Comparison of ENCODE assay signal across 1 cellular context in the genomic region with DNA sequence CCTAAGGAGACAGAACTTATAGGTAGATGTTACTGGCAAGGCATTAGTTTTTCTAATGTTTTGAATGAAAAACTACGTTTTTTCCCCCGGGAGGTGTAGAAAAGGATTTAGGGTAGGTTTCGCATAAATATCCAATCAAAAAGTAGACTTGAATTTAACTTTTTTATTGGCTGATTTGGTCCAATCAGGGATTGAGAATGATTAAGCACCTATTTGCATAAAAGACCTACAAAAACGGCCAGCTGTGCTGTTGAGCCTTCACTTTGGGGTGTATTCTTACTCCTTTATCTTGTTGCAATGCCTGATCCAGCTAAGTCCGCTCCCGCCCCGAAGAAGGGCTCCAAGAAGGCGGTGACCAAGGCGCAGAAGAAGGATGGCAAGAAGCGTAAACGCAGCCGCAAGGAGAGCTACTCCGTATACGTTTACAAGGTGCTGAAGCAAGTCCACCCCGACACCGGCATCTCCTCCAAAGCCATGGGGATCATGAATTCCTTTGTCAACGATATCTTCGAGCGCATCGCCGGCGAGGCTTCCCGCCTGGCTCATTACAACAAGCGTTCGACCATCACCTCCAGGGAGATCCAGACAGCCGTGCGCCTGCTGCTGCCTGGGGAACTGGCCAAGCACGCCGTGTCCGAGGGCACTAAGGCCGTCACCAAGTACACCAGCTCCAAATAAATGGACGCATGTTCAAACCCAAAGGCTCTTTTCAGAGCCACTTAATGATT.
A peak's percentile ranks its signal among the peaks of the same experiment; 100 is the strongest.
TF ChIP-seq lines count a peak whose summit lies in the region.

No MANE protein-coding gene starts in this region.

TF ChIP-seq in SK-N-SH, 30 proteins besides CTCF, POLR2A, EP300 and RAD21 (continued from another document):
- TF ChIP-seq, protein P1, sequence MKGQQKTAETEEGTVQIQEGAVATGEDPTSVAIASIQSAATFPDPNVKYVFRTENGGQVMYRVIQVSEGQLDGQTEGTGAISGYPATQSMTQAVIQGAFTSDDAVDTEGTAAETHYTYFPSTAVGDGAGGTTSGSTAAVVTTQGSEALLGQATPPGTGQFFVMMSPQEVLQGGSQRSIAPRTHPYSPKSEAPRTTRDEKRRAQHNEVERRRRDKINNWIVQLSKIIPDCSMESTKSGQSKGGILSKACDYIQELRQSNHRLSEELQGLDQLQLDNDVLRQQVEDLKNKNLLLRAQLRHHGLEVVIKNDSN (IDR thresholded peaks at IDR 0.05; ENCODE audit: borderline replicate concordance, low read depth): no peak
- TF ChIP-seq, protein P2, sequence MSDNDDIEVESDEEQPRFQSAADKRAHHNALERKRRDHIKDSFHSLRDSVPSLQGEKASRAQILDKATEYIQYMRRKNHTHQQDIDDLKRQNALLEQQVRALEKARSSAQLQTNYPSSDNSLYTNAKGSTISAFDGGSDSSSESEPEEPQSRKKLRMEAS (IDR thresholded peaks at IDR 0.05; ENCODE audit: low read depth): peak; percentile 30; the same call in 1 of the 2 replicates
- TF ChIP-seq TEAD4 (IDR thresholded peaks at IDR 0.05; ENCODE audit: borderline replicate concordance, insufficient read depth) (no peak), ELF1 (IDR thresholded peaks at IDR 0.05) (0 out of 2 replicates have a peak, but pooled peaks have one; percentile 23), GATA2 (CRISPR knock-in tag; IDR thresholded peaks at IDR 0.05) (peak; percentile 60; the same call in 1 of the 2 replicates), YY1 (IDR thresholded peaks at IDR 0.05; ENCODE audit: low read depth) (no peak), NFIC (IDR thresholded peaks at IDR 0.05; ENCODE audit: borderline replicate concordance) (no peak), FOXJ3 (CRISPR knock-in tag; IDR thresholded peaks at IDR 0.05) (no peak), POLR2AphosphoS5 (IDR thresholded peaks at IDR 0.05; ENCODE audit: low read depth, low read length) (peak; percentile 100), ZBTB33 (IDR thresholded peaks at IDR 0.05; ENCODE audit: borderline replicate concordance, low read depth) (peak; percentile 95), MEF2A (IDR thresholded peaks at IDR 0.05; ENCODE audit: borderline replicate concordance, low read depth) (peak; percentile 42; the same call in 1 of the 2 replicates), IRF3 (IDR thresholded peaks at IDR 0.05; ENCODE audit: low read depth, low read length) (peak; percentile 57; the same call in 1 of the 2 replicates), SMC3 (IDR thresholded peaks at IDR 0.05; ENCODE audit: low read depth, low read length) (no peak; the same call in 1 of the 2 replicates), EZH2phosphoT487 (IDR thresholded peaks at IDR 0.05; ENCODE audit: borderline replicate concordance, low read depth) (no peak), GABPA (IDR thresholded peaks at IDR 0.05; ENCODE audit: low read depth) (no peak), USF2 (IDR thresholded peaks at IDR 0.05; ENCODE audit: borderline replicate concordance, low read depth, low read length) (no peak)
